8 cellular contexts compared by ENCODE assay signal in genomic region chr10:125822878-125823662, GRCh38. TPM values are rescaled to one million over a fixed set of nuclear protein-coding genes. Genes with fewer than 3 reads are reported as not detected.
A peak's percentile ranks its signal among the peaks of the same experiment; 100 is the strongest.
DNase-seq lines count a peak whose midpoint lies in the region; ATAC-seq lines count a peak whose summit lies in the region.

BCCIP (plus strand) TSS chr10:125823546; CDS start chr10:125823558, 12 bp downstream.
UROS (minus strand) TSS chr10:125823258; CDS start chr10:125816499, 6,759 bp downstream.

- peaks cover 25% of the 10 kb centered on the region for H3K36me3 Mint-ChIP-seq in effector memory CD8-positive, alpha-beta T cell (ENCODE audit: insufficient read depth)
- peaks cover 5% of the 10 kb centered on the region for H3K36me3 Mint-ChIP-seq in memory B cell

- no peaks in the 10 kb centered on the region for H3K9me3 Mint-ChIP-seq in effector memory CD8-positive, alpha-beta T cell
- H3K9me3 Mint-ChIP-seq in memory B cell: no peaks in the 10 kb centered on the region

- DNase-seq in CMK (ENCODE audit: low read depth): peak; percentile 75
- peak; percentile 96 for DNase-seq in HT-29 (ENCODE audit: low spot score)
- peak; percentile 84 for DNase-seq in NK-92 treated with Interleukin-12 subunit alpha and Interleukin-12 subunit beta, amount 100 ng/mL, for 24 hours (lab: John Stamatoyannopoulos, UW)
- peak; percentile 96 for DNase-seq in activated CD8-positive, alpha-beta memory T cell treated with anti-CD3 and anti-CD28 coated beads for 24 hours
- DNase-seq in effector memory CD8-positive, alpha-beta T cell: peak; percentile 87 to 89 (median 88)
- DNase-seq in memory B cell (ENCODE audit: low spot score in 2 of 2): peak; percentile 91 to 93
- peak; percentile 88 for DNase-seq in stimulated activated CD8-positive, alpha-beta memory T cell treated with anti-CD3 and anti-CD28 coated beads, Interleukin-12 subunit alpha, Interleukin-12 subunit beta, amount 100 ng/mL, for 1 hour (ENCODE audit: low read depth)

- no peaks in the 10 kb centered on the region for H3K27me3 Mint-ChIP-seq in effector memory CD8-positive, alpha-beta T cell
- no peaks in the 10 kb centered on the region for H3K27me3 Mint-ChIP-seq in memory B cell

- no peak within 1 kb of the TSS for H3K4me3 Mint-ChIP-seq in effector memory CD8-positive, alpha-beta T cell
- peak within 1 kb of the TSS; percentile 70 for H3K4me3 Mint-ChIP-seq in memory B cell

- peaks cover 12 to 28% of the 10 kb centered on the region in 2 donors for H3K4me1 Mint-ChIP-seq in effector memory CD8-positive, alpha-beta T cell (ENCODE audit: low read depth in 2 of 2)
- peaks cover 16% of the 10 kb centered on the region for H3K4me1 Mint-ChIP-seq in memory B cell

- no peak within 1 kb of the TSS for H3K27ac Mint-ChIP-seq in effector memory CD8-positive, alpha-beta T cell
- H3K27ac Mint-ChIP-seq in memory B cell: no peak within 1 kb of the TSS

- ATAC-seq in GM21360 (IDR thresholded peaks at IDR 0.05; ENCODE audit: unreplicated experiment) (peak; percentile 79), memory B cell (ENCODE audit: low read depth) (peak; percentile 85)
- peak; percentile 82 for ATAC-seq in effector memory CD8-positive, alpha-beta T cell (replicated peaks)

RNA-seq across cellular contexts. Expression of gene BCCIP, which starts in this region (rescaled TPM):
- total RNA-seq in HT-29 (2014; rRNA removed; shearing (Covaris generic)): 30.1 and 34.9 TPM in 2 replicates

RNA-seq across cellular contexts. Expression of gene UROS, which starts in this region (rescaled TPM):
- 44.0 and 48.0 TPM in 2 replicates for total RNA-seq in HT-29 (2014; rRNA removed; shearing (Covaris generic))

Comparison
In these comparisons a context has a peak if more than half of its experiments do, and no peak if none do; other contexts are left out.
1. Peak in every context shown above with its lines: DNase-seq and ATAC-seq.